10 cellular contexts compared by ENCODE assay signal in genomic region chr10:3151889-3152565, GRCh38.
"Had no signal": no experiment of that assay in that cellular context is flagged by ENCODE, and none has a peak within 500 bp of the region (broad histone marks: within the 10 kb centered on the region; RNA-seq: fewer than 3 reads in every experiment).

No MANE protein-coding gene starts in this region.

- H3K27me3 Mint-ChIP-seq: activated B cell treated with CpG ODN at 0.5 μM for 24 hours had no signal

- H3K4me3 Mint-ChIP-seq: activated B cell treated with CpG ODN at 0.5 μM for 24 hours; T-helper 1 cell treated with Interleukin-12 subunit alpha and Interleukin-12 subunit beta and Interleukin-4 antibody, amounts not matched to agents 30 μg/mL and 1 μg/mL, for 36 hours had no signal

- DNase-seq: activated B cell treated with CpG ODN at 0.5 μM for 24 hours; gastrocnemius medialis; pancreas; stimulated activated CD4-positive, alpha-beta T cell treated with anti-CD3 and anti-CD28 coated beads, Interleukin-15, amount 100 ng/mL, for 24 hours; stimulated activated CD4-positive, alpha-beta T cell treated with anti-CD3 and anti-CD28 coated beads, Interleukin-4, amount 100 ng/mL, for 24 hours; stomach had no signal

- H3K4me1 Mint-ChIP-seq: activated B cell treated with CpG ODN at 0.5 μM for 24 hours had no signal

- H3K9me3 ChIP-seq: gastrocnemius medialis, pancreas, stomach, thoracic aorta had no signal

- H3K9me3 Mint-ChIP-seq: activated B cell treated with CpG ODN at 0.5 μM for 24 hours; T-helper 1 cell treated with Interleukin-12 subunit alpha and Interleukin-12 subunit beta and Interleukin-4 antibody, amounts not matched to agents 30 μg/mL and 1 μg/mL, for 36 hours had no signal

- H3K27ac ChIP-seq: cardiac muscle cell, gastrocnemius medialis, pancreas, stomach, thoracic aorta had no signal

- H3K4me1 ChIP-seq: gastrocnemius medialis, pancreas, stomach had no signal

- H3K4me3 ChIP-seq: cardiac muscle cell, gastrocnemius medialis, pancreas, stomach, thoracic aorta had no signal

- H3K27me3 ChIP-seq: cardiac muscle cell, gastrocnemius medialis, pancreas, stomach had no signal

- ATAC-seq: gastrocnemius medialis, pancreas, SK-N-SH treated with all-trans-retinoic acid at 6 μM for 48 hours had no signal

- H3K27ac Mint-ChIP-seq: activated B cell treated with CpG ODN at 0.5 μM for 24 hours had no signal
